ENCODE assay signal across 8 cellular contexts in the genomic region with DNA sequence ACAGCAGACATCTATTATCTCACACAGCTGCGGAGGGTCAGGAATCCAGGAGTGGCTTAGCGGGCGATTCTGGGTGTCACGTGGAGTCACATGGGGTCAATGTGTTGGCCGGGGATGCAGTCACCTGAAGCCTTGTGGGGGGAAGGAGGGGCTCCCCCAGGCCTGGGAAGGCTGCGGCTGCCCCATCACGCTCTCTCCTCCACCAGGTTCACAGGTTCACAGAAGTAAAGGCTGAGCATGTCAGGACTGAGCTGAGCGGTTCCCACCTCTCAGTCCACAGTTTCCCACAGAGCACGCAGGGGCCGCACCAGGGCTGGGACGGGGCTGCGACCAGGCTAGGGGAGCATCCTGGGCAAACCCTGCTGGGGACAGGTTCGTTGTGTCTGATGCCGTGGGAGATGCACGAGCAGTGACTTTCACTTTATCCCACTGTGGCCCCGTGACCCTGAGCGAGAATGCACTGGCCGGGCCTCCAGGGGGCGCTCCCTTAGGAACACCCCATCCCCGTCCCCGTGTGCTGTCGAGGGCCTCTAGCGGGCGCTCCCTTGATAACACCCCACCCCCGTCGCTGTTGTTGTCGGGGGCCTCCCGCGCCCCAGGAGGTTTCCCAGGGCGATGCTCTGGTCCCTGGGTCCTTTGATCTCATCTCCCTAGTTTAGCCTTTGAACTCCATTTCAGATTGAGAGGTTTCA.
DNase-seq lines count a peak whose midpoint lies in the region; ATAC-seq and TF ChIP-seq lines count a peak whose summit lies in the region.

No MANE protein-coding gene starts in this region.

- 29% methylated on average over 29 of the region's 30 CpGs for WGBS in smooth muscle cell (ENCODE audit: low lambda C conversion rate)

- peak overlapping the region; percentile 37 for H3K9ac ChIP-seq in iPS-15b (ENCODE audit: low read depth, low read length)
- no peak overlapping the region for H3K9ac ChIP-seq in smooth muscle cell (ENCODE audit: low read depth)

- peak overlapping the region; percentile 82 for H3K4me2 ChIP-seq in smooth muscle cell

- peak; percentile 72 for ATAC-seq in GM21529 (IDR thresholded peaks at IDR 0.05; ENCODE audit: unreplicated experiment)

- H3K4me3 ChIP-seq in astrocyte of the spinal cord (ENCODE audit: low read depth, low read length) (peak overlapping the region; percentile 21), iPS-15b (ENCODE audit: low read depth, low read length) (peak overlapping the region; percentile 23), smooth muscle cell (peak overlapping the region; percentile 52)

- in situ Hi-C loops in astrocyte of the spinal cord (cut with HindIII; ENCODE audit: low sequenced_read_pairs), result no loop called here

- DNase-seq in ELR (ENCODE audit: low read depth) (peak; percentile 79), T-helper 22 cell (ENCODE audit: low read depth) (peak; percentile 68), astrocyte of the spinal cord (ENCODE audit: low read depth, low spot score) (peak; percentile 51), smooth muscle cell (lab: John Stamatoyannopoulos, UW; ENCODE audit: unreplicated experiment) (peak; percentile 43), RKO (ENCODE audit: low spot score) (no peak)

- H3K9me3 ChIP-seq in iPS-15b (ENCODE audit: control insufficient read depth, insufficient read depth, low read length) (no peaks in the 10 kb centered on the region), smooth muscle cell (replicated peaks; ENCODE audit: low read depth) (no peaks in the 10 kb centered on the region)

- H3K27me3 ChIP-seq in iPS-15b (ENCODE audit: control insufficient read depth, insufficient read depth, low read length), result no peaks in the 10 kb centered on the region
- no peaks in the 10 kb centered on the region for H3K27me3 ChIP-seq in smooth muscle cell (ENCODE audit: low read depth)

- H3K27ac ChIP-seq in smooth muscle cell (ENCODE audit: low read depth), result no peak overlapping the region

- peaks cover 2% of the 10 kb centered on the region for H3K36me3 ChIP-seq in iPS-15b (ENCODE audit: control insufficient read depth, insufficient read depth, low read length)
- H3K36me3 ChIP-seq in smooth muscle cell (ENCODE audit: low read depth), result no peaks in the 10 kb centered on the region

- H3K4me1 ChIP-seq in iPS-15b (ENCODE audit: control insufficient read depth, insufficient read depth, low read length) (no peaks in the 10 kb centered on the region), smooth muscle cell (ENCODE audit: low read depth) (no peaks in the 10 kb centered on the region)

- peak; percentile 27; the same call in 1 of the 2 replicates for TF ChIP-seq RAD21 in Ishikawa (IDR thresholded peaks at IDR 0.05; ENCODE audit: low read depth)

- TF ChIP-seq CTCF in astrocyte of the spinal cord (IDR thresholded peaks at IDR 0.05; ENCODE audit: low read depth, low read length) (peak; percentile 97), smooth muscle cell (IDR thresholded peaks at IDR 0.05; ENCODE audit: borderline replicate concordance, insufficient read depth, poor library complexity, severe bottlenecking) (peak; percentile 87)

- H4K20me1 ChIP-seq in smooth muscle cell (ENCODE audit: low read depth), result peaks cover 78% of the 10 kb centered on the region

- TF ChIP-seq EP300 in Ishikawa (IDR thresholded peaks at IDR 0.05; ENCODE audit: borderline replicate concordance), result no peak

- no peaks in the 10 kb centered on the region for H3F3A ChIP-seq in smooth muscle cell (ENCODE audit: low read depth)

- H2AFZ ChIP-seq in smooth muscle cell (ENCODE audit: low read depth), result no peak overlapping the region

- no peaks in the 10 kb centered on the region for H3K79me2 ChIP-seq in smooth muscle cell (ENCODE audit: low read depth)

TF ChIP-seq in Ishikawa, 13 proteins besides CTCF, POLR2A, EP300 and RAD21:
- no peak for TF ChIP-seq FOXM1 (IDR thresholded peaks at IDR 0.05; ENCODE audit: borderline replicate concordance, low read depth)
- TF ChIP-seq, protein P1, sequence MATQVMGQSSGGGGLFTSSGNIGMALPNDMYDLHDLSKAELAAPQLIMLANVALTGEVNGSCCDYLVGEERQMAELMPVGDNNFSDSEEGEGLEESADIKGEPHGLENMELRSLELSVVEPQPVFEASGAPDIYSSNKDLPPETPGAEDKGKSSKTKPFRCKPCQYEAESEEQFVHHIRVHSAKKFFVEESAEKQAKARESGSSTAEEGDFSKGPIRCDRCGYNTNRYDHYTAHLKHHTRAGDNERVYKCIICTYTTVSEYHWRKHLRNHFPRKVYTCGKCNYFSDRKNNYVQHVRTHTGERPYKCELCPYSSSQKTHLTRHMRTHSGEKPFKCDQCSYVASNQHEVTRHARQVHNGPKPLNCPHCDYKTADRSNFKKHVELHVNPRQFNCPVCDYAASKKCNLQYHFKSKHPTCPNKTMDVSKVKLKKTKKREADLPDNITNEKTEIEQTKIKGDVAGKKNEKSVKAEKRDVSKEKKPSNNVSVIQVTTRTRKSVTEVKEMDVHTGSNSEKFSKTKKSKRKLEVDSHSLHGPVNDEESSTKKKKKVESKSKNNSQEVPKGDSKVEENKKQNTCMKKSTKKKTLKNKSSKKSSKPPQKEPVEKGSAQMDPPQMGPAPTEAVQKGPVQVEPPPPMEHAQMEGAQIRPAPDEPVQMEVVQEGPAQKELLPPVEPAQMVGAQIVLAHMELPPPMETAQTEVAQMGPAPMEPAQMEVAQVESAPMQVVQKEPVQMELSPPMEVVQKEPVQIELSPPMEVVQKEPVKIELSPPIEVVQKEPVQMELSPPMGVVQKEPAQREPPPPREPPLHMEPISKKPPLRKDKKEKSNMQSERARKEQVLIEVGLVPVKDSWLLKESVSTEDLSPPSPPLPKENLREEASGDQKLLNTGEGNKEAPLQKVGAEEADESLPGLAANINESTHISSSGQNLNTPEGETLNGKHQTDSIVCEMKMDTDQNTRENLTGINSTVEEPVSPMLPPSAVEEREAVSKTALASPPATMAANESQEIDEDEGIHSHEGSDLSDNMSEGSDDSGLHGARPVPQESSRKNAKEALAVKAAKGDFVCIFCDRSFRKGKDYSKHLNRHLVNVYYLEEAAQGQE (IDR thresholded peaks at IDR 0.05; ENCODE audit: low read depth), result no peak
- no peak for TF ChIP-seq ZBTB7A (IDR thresholded peaks at IDR 0.05; ENCODE audit: low read depth)
- TF ChIP-seq CREB1 (IDR thresholded peaks at IDR 0.05; ENCODE audit: low read depth), result no peak
- TF ChIP-seq TCF12 (IDR thresholded peaks at IDR 0.05; ENCODE audit: low read depth), result no peak
- TF ChIP-seq NFIC (IDR thresholded peaks at IDR 0.05), result no peak
- TF ChIP-seq YY1 (IDR thresholded peaks at IDR 0.05; ENCODE audit: low read depth), result no peak
- no peak for TF ChIP-seq CEBPB (IDR thresholded peaks at IDR 0.05)
- TF ChIP-seq, protein P2, sequence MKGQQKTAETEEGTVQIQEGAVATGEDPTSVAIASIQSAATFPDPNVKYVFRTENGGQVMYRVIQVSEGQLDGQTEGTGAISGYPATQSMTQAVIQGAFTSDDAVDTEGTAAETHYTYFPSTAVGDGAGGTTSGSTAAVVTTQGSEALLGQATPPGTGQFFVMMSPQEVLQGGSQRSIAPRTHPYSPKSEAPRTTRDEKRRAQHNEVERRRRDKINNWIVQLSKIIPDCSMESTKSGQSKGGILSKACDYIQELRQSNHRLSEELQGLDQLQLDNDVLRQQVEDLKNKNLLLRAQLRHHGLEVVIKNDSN (IDR thresholded peaks at IDR 0.05), result no peak
- no peak for TF ChIP-seq TAF1 (IDR thresholded peaks at IDR 0.05; ENCODE audit: low read depth)
- TF ChIP-seq TEAD4 (IDR thresholded peaks at IDR 0.05), result no peak
- TF ChIP-seq EGR1 (IDR thresholded peaks at IDR 0.05), result no peak
- TF ChIP-seq, protein P3, sequence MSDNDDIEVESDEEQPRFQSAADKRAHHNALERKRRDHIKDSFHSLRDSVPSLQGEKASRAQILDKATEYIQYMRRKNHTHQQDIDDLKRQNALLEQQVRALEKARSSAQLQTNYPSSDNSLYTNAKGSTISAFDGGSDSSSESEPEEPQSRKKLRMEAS (IDR thresholded peaks at IDR 0.05), result no peak
